In genomic region chr6:82408952-82409421, GRCh38 we compare ENCODE assay signal across 13 cellular contexts. TPM values are rescaled to one million over a fixed set of nuclear protein-coding genes. Genes with fewer than 3 reads are reported as not detected.
A peak's percentile ranks its signal among the peaks of the same experiment; 100 is the strongest.
DNase-seq lines count a peak whose midpoint lies in the region; ATAC-seq and TF ChIP-seq lines count a peak whose summit lies in the region.
"Had no signal": no experiment of that assay in that cellular context is flagged by ENCODE, and none has a peak within 500 bp of the region (broad histone marks: within the 10 kb centered on the region; RNA-seq: fewer than 3 reads in every experiment).

No MANE protein-coding gene starts in this region.

- H3K9ac ChIP-seq in fibroblast of lung (ENCODE audit: insufficient read depth, low read length) = no peak overlapping the region

- H3K27me3 ChIP-seq in fibroblast of lung (ENCODE audit: control insufficient read depth, insufficient read depth, low read length) = no peaks in the 10 kb centered on the region

- ATAC-seq in GM21723 (IDR thresholded peaks at IDR 0.05; ENCODE audit: unreplicated experiment) = peak; percentile 55
- ATAC-seq: natural killer cell had no signal

- H3K36me3 ChIP-seq in fibroblast of lung (ENCODE audit: control insufficient read depth, insufficient read depth, low read length) = no peaks in the 10 kb centered on the region

- H2AFZ ChIP-seq in fibroblast of lung (ENCODE audit: low read length) = no peak overlapping the region

- H3K4me3 Mint-ChIP-seq in activated naive CD4-positive, alpha-beta T cell treated with anti-CD3 and anti-CD28 coated beads for 36 hours = no peak overlapping the region
- H3K4me3 Mint-ChIP-seq: CD14-positive monocyte, natural killer cell had no signal

- no peaks in the 10 kb centered on the region for H3K27me3 Mint-ChIP-seq in activated naive CD4-positive, alpha-beta T cell treated with anti-CD3 and anti-CD28 coated beads for 36 hours (ENCODE audit: low read depth)

- CTCF ChIA-PET in activated naive CD4-positive, alpha-beta T cell treated with anti-CD3 and anti-CD28 coated beads for 36 hours (lab: Charles Lee) = no interaction called here

- no peak overlapping the region for H3K4me3 ChIP-seq in fibroblast of lung (replicated peaks in 1 of 4; ENCODE audit: control extremely low read depth in 1 of 4, insufficient read depth in 1 of 4, low read depth in 3 of 4, low read length in 4 of 4)

- intact Hi-C loops in activated naive CD4-positive, alpha-beta T cell treated with anti-CD3 and anti-CD28 coated beads for 36 hours (cut with micrococcal nuclease) = no loop called here

- H3K36me3 Mint-ChIP-seq in activated naive CD4-positive, alpha-beta T cell treated with anti-CD3 and anti-CD28 coated beads for 36 hours (ENCODE audit: low read depth) = no peaks in the 10 kb centered on the region
- H3K36me3 Mint-ChIP-seq: CD14-positive monocyte, natural killer cell had no signal

- TF ChIP-seq CTCF in fibroblast of lung (conservative IDR thresholded peaks at IDR 0.05 in 1 of 2, IDR thresholded peaks at IDR 0.05 in 1 of 2; ENCODE audit: low read depth in 1 of 2, low read length in 2 of 2) = no peak

- H3K4me2 ChIP-seq in fibroblast of lung (ENCODE audit: extremely low read depth, insufficient read depth, low read length) = no peak overlapping the region

- no peak overlapping the region for H3K27ac Mint-ChIP-seq in activated naive CD4-positive, alpha-beta T cell treated with anti-CD3 and anti-CD28 coated beads for 36 hours
- H3K27ac Mint-ChIP-seq: CD14-positive monocyte, natural killer cell had no signal

- H3K9me3 ChIP-seq in fibroblast of lung (ENCODE audit: control insufficient read depth, insufficient read depth, low read depth, low read length) = no peaks in the 10 kb centered on the region

- peaks cover 2% of the 10 kb centered on the region for H3K4me1 ChIP-seq in fibroblast of lung (ENCODE audit: control insufficient read depth, extremely low read depth, insufficient read depth, low read length)

- DNase-seq in Daoy (ENCODE audit: low read depth) (peak; percentile 62), LHCN-M2 (ENCODE audit: low read depth) (peak; percentile 18), fibroblast of lung (ENCODE audit: low read depth in 2 of 2) (peak; percentile 58 to 73), AG08396 (ENCODE audit: low spot score) (no peak), NCI-H2171 treated with DMSO at 0.1 percent for 48 hours (lab: John Stamatoyannopoulos, UW) (no peak)
- DNase-seq in activated naive CD4-positive, alpha-beta T cell treated with anti-CD3 and anti-CD28 coated beads for 36 hours = no peak
- DNase-seq in activated effector memory CD4-positive, alpha-beta T cell treated with Interleukin-2 at 50 U/mL for 16 hours = no peak
- DNase-seq: activated gamma-delta T cell, MV-4-11, natural killer cell had no signal

- H3K79me2 ChIP-seq in fibroblast of lung (ENCODE audit: control insufficient read depth, insufficient read depth, low read length) = no peaks in the 10 kb centered on the region

- no peaks in the 10 kb centered on the region for H3K4me1 Mint-ChIP-seq in activated naive CD4-positive, alpha-beta T cell treated with anti-CD3 and anti-CD28 coated beads for 36 hours (ENCODE audit: low read depth)
- H3K4me1 Mint-ChIP-seq: CD14-positive monocyte, natural killer cell had no signal

- H4K20me1 ChIP-seq in fibroblast of lung (ENCODE audit: control insufficient read depth, extremely low read depth, insufficient read depth, low read length) = no peaks in the 10 kb centered on the region

- H3K27ac ChIP-seq in fibroblast of lung (ENCODE audit: insufficient read depth, low read length) = no peak overlapping the region
- H3K27ac ChIP-seq: VCaP had no signal

- H3K9me3 Mint-ChIP-seq in activated naive CD4-positive, alpha-beta T cell treated with anti-CD3 and anti-CD28 coated beads for 36 hours = no peaks in the 10 kb centered on the region
- H3K9me3 Mint-ChIP-seq: CD14-positive monocyte had no signal

RNA-seq across cellular contexts. Expression of gene TPBG, which starts 45.4 kb away (rescaled TPM):
- total RNA-seq in Daoy (2014; rRNA removed; shearing (Covaris generic)) = 24.7 and 33.2 TPM in 2 replicates
- total RNA-seq in LHCN-M2 (2014; rRNA removed) = 13.0 and 14.9 TPM in 2 replicates
- 2.0 TPM for polyA plus RNA-seq in LHCN-M2 (2012)
- 24.9 and 31.0 TPM in 2 replicates for total RNA-seq in fibroblast of lung
- polyA plus RNA-seq in fibroblast of lung = 54.6 and 60.6 TPM in 2 replicates
- 42.7 and 61.3 TPM in 2 replicates for polyA plus RNA-seq in fibroblast of lung (2012)
- polyA minus RNA-seq in fibroblast of lung (ENCODE audit: low replicate concordance) = 22.7 and 27.5 TPM in 2 replicates
- total RNA-seq in activated naive CD4-positive, alpha-beta T cell treated with anti-CD3 and anti-CD28 coated beads for 36 hours = under 1 TPM in 1 of 2 experiments, not detected in 1; 0.07 TPM

Comparison
In these comparisons a context has a peak if more than half of its experiments do, and no peak if none do; other contexts are left out.
1. DNase-seq: peak in Daoy (single experiment), LHCN-M2 (single experiment) and fibroblast of lung (2 of 2); none in activated naive CD4-positive, alpha-beta T cell treated with anti-CD3 and anti-CD28 coated beads for 36 hours (single experiment), activated effector memory CD4-positive, alpha-beta T cell treated with Interleukin-2 at 50 U/mL for 16 hours (single experiment), AG08396 (single experiment) and NCI-H2171 treated with DMSO at 0.1 percent for 48 hours (single experiment).
2. RNA of gene TPBG, which starts 45.4 kb away (total RNA-seq): 24.9 to 31.0 TPM in fibroblast of lung, 24.7 to 33.2 TPM in Daoy and 13.0 to 14.9 TPM in LHCN-M2; 0.07 TPM in activated naive CD4-positive, alpha-beta T cell treated with anti-CD3 and anti-CD28 coated beads for 36 hours; every median in the first group is over 10 times any median in the second.